In the genomic region with DNA sequence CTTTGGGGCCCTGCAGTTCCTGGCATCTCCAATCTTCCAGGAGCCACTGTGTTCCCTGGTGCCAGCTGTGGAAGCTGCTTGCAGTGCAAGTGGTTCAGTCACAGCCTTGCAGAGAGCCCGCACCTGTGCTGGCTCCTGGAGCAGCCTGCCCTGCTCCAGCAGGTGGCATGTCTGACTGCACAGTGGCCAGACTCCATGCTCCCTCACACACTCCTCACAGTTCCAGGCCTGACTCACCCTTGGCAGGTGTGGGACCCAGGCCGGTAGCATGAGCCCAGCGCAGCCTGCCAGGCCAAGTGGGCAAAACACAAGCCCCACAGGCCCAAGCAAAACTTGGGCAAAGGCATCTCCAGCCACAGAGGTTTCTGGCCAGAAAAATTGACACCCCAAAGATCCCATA, we compare ENCODE assay signal across 9 cellular contexts. TPM values are rescaled to one million over a fixed set of nuclear protein-coding genes. Genes with fewer than 3 reads are reported as not detected.
"Had no signal": no experiment of that assay in that cellular context is flagged by ENCODE, and none has a peak within 500 bp of the region (broad histone marks: within the 10 kb centered on the region; RNA-seq: fewer than 3 reads in every experiment).

No MANE protein-coding gene starts in this region.

- H3K36me3 ChIP-seq: HAP-1 had no signal

- H3K27ac ChIP-seq: GM23248, HL-60 had no signal

- H2AFZ ChIP-seq: GM23248 had no signal

- H3K9ac ChIP-seq: GM23248 had no signal

- H3K4me3 ChIP-seq: GM23248, HAP-1 had no signal

- ATAC-seq: HCT116 had no signal

- H3K9me3 Mint-ChIP-seq: HFFc6 had no signal

- H3K27ac Mint-ChIP-seq: HFFc6 had no signal

- H3K9me3 ChIP-seq: HAP-1 had no signal

- DNase-seq: GM23248, GOT3, H7, HFFc6, IMR-90 had no signal

- H3K4me3 Mint-ChIP-seq: HFFc6 had no signal

RNA-seq across cellular contexts. Expression of a gene that starts 33.6 kb away (rescaled TPM):
- total RNA-seq: H4 had no signal
